Comparison of ENCODE assay signal across 11 cellular contexts in the genomic region with DNA sequence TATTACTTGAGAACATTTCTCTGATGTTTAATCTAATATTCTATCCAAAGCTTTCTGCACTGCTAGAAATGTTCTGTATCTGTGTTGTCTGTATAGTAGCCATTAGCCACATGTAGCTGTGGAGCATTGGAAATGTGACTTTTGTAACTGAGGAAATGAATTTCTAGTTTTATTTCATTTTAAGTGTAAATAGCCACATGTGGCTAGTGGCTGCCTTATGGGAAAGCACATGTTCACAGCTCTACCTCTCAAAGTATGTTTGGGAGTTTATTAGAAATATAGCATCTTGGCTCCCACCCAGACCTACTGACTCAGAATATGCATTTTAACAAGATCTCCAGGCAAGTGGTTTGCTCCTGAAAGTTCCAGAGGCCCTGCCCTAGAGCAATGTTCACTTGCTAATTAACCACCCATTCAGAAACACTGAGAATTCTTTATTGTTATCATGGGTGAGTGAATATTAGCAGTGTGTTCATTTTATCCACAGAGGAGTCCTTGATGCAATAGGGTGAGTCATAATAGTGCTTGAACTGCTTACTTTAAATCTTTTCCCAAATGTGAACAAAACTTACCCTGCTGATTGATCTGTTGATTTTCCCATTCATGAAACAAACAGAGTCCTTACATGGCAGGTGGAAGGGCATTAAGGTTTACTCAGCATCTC.
DNase-seq lines count a peak whose midpoint lies in the region; FAIRE-seq and TF ChIP-seq lines count a peak whose summit lies in the region.
"Had no signal": no experiment of that assay in that cellular context is flagged by ENCODE, and none has a peak within 500 bp of the region (broad histone marks: within the 10 kb centered on the region; RNA-seq: fewer than 3 reads in every experiment).

No MANE protein-coding gene starts in this region.

- TF ChIP-seq POLR2A in breast epithelium (IDR thresholded peaks at IDR 0.05) = no peak
- no peak for TF ChIP-seq POLR2A in stomach (IDR thresholded peaks at IDR 0.05)

- POLR2A ChIA-PET in MCF 10A (lab: Yijun Ruan, JAX) = interaction anchor here (1.2 to 1.6 kb wide), 3 partner anchors 9 to 332 kb away, joined by 3 to 8 read pairs (median 4); no protein-coding TSS in a partner anchor

- H3K4me1 Mint-ChIP-seq in MCF 10A (ENCODE audit: insufficient read depth, unreplicated experiment) = peaks cover 30% of the 10 kb centered on the region

- H3K4me3 Mint-ChIP-seq in MCF 10A (ENCODE audit: unreplicated experiment) = no peak overlapping the region

- H3K9me3 ChIP-seq in breast epithelium (no peaks in the 10 kb centered on the region), small intestine (ENCODE audit: control insufficient read depth, low read depth) (no peaks in the 10 kb centered on the region), stomach (no peaks in the 10 kb centered on the region)
- H3K9me3 ChIP-seq: adrenal gland; BLaER1 treated with 17β-estradiol and CSF1 and Interleukin-3, amounts not matched to agents 10 nM and 100 nM had no signal

- H3K9me3 Mint-ChIP-seq in MCF 10A (ENCODE audit: unreplicated experiment) = no peaks in the 10 kb centered on the region

- TF ChIP-seq CTCF in MCF 10A (IDR thresholded peaks at IDR 0.05; ENCODE audit: unreplicated experiment) (no peak), breast epithelium (IDR thresholded peaks at IDR 0.05) (no peak), epithelial cell of proximal tubule (conservative IDR thresholded peaks at IDR 0.05; ENCODE audit: low read depth, low read length) (no peak), stomach (IDR thresholded peaks at IDR 0.05) (no peak)

- CTCF ChIA-PET in MCF 10A (lab: Yijun Ruan, JAX) = interaction anchor here (0.5 to 2.2 kb wide), 9 partner anchors 25 to 1655 kb away, joined by 3 to 11 read pairs (median 4); no protein-coding TSS in a partner anchor

- H3K27ac ChIP-seq in breast epithelium = no peak overlapping the region
- no peak overlapping the region for H3K27ac ChIP-seq in small intestine (ENCODE audit: low read depth in 1 of 2, low read length in 1 of 2)
- no peak overlapping the region for H3K27ac ChIP-seq in stomach
- H3K27ac ChIP-seq: BLaER1 treated with 17β-estradiol and CSF1 and Interleukin-3, amounts not matched to agents 10 nM and 100 nM had no signal

- H3K27me3 Mint-ChIP-seq in MCF 10A (ENCODE audit: insufficient read depth, unreplicated experiment) = no peaks in the 10 kb centered on the region

- BruUV-seq in MCF 10A (replicated peaks; lab: Mats Ljungman, UMichigan) = no TSS peak

- H3K4me3 ChIP-seq in breast epithelium (no peak overlapping the region), epithelial cell of proximal tubule (ENCODE audit: low read depth, low read length) (no peak overlapping the region), small intestine (ENCODE audit: low read depth in 1 of 2, low read length in 2 of 2) (no peak overlapping the region), stomach (no peak overlapping the region)
- H3K4me3 ChIP-seq: adrenal gland; BLaER1 treated with 17β-estradiol and CSF1 and Interleukin-3, amounts not matched to agents 10 nM and 100 nM had no signal

- TF ChIP-seq EP300 in stomach (IDR thresholded peaks at IDR 0.05) = no peak

- H3K36me3 Mint-ChIP-seq in MCF 10A (ENCODE audit: insufficient read depth, unreplicated experiment) = peaks cover 6% of the 10 kb centered on the region

- no peak for FAIRE-seq in small intestine (lab: Jason Lieb, UNC)

- no peaks in the 10 kb centered on the region for H3K36me3 ChIP-seq in breast epithelium
- no peaks in the 10 kb centered on the region for H3K36me3 ChIP-seq in small intestine (ENCODE audit: control insufficient read depth in 2 of 2, insufficient read depth in 2 of 2, low read length in 2 of 2)
- H3K36me3 ChIP-seq in stomach = no peaks in the 10 kb centered on the region
- H3K36me3 ChIP-seq: adrenal gland; BLaER1 treated with 17β-estradiol and CSF1 and Interleukin-3, amounts not matched to agents 10 nM and 100 nM had no signal

- H3K27ac Mint-ChIP-seq in MCF 10A (ENCODE audit: low read depth, unreplicated experiment) = peak overlapping the region; percentile 65

- DNase-seq in MCF 10A (ENCODE audit: unreplicated experiment) = peak; percentile 82
- no peak for DNase-seq in breast epithelium (ENCODE audit: low spot score in 2 of 2)
- DNase-seq in NCI-H446 treated with DMSO at 0.1 percent for 48 hours (lab: John Stamatoyannopoulos, UW) = peak; percentile 76
- DNase-seq in epithelial cell of proximal tubule (ENCODE audit: low read depth) = peak; percentile 92
- DNase-seq in small intestine = peak; percentile 80
- no peak for DNase-seq in stomach
- DNase-seq in NCI-H2227 (lab: John Stamatoyannopoulos, UW; ENCODE audit: unreplicated experiment) = no peak
- no peak for DNase-seq in DMS 273 (lab: John Stamatoyannopoulos, UW; ENCODE audit: unreplicated experiment)
- DNase-seq: activated CD4-positive, alpha-beta T cell treated with anti-CD3 and anti-CD28 coated beads for 1 hour; adrenal gland had no signal

- H3K4me1 ChIP-seq in breast epithelium (no peaks in the 10 kb centered on the region), small intestine (ENCODE audit: control insufficient read depth in 2 of 2, insufficient read depth in 1 of 2, low read depth in 1 of 2, low read length in 1 of 2) (no peaks in the 10 kb centered on the region), stomach (peaks cover 0 to 14% (median 0%) of the 10 kb centered on the region in 4 donors)

- no peaks in the 10 kb centered on the region for H3K27me3 ChIP-seq in breast epithelium
- H3K27me3 ChIP-seq in small intestine (ENCODE audit: control insufficient read depth in 2 of 2, insufficient read depth in 2 of 2, low read length in 2 of 2) = no peaks in the 10 kb centered on the region
- H3K27me3 ChIP-seq in stomach = no peaks in the 10 kb centered on the region
- H3K27me3 ChIP-seq: adrenal gland; BLaER1 treated with 17β-estradiol and CSF1 and Interleukin-3, amounts not matched to agents 10 nM and 100 nM had no signal

- intact Hi-C loops in MCF 10A (cut with micrococcal nuclease) = no loop called here
- intact Hi-C loops in breast epithelium (cut with DNase I; ENCODE audit: low total_unique reads) = no loop called here
- intact Hi-C loops in stomach (cut with DNase I; ENCODE audit: low total_unique reads) = no loop called here

Comparison
In these comparisons a context has a peak if more than half of its experiments do, and no peak if none do; other contexts are left out.
1. DNase-seq: peak in MCF 10A (single experiment), NCI-H446 treated with DMSO at 0.1 percent for 48 hours (single experiment), epithelial cell of proximal tubule (single experiment) and small intestine (single experiment); none in breast epithelium (0 of 2), stomach (single experiment), NCI-H2227 (single experiment) and DMS 273 (single experiment).